Comparison of ENCODE assay signal across 9 cellular contexts in the genomic region with DNA sequence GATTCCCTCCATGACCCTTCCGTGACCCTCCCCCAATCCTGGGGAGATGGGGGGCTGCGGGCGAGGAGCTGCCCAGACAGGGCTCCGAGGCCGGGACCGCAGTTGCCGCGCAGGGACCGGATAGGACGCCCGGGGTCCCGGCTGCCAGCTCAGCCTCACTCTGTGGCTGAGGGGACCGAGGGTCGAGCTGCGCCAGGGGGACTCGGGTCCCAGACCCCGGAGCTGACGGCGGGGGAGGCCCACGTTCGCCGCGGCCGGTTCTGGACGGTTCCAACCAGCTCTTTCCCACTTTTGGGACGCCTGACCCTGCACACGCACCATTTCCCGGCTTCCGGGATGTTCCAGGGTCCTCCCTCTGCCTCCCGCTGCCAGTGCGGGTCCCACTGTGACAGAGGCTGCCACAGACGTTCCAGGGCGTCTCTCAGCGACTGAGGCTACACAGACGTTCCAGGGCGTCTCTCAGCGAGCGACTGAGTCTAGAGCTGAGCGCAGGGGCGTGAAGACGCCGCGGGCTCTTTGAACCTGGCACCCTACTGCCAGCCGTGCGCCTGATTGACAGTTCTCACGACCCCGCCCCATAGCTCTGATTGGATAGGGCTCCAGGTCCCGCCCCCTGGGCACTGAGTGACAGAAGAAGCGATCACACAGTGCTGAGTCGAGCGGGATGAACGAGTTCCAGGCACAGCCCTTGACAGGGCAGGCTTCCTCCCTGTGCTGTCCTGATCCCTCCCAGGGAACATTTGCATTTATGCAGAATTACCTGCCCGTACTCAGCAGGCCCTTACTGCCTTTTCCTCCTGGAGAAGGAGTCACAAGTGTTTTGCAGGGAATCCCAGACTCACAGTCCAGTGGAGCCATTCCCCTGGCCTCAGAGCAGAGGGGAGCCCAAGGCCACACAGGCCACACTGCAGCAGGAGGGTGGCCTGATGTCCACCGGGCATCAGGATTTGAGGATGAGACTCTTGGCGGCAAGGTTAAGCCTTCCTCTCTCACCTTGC. TPM values are rescaled to one million over a fixed set of nuclear protein-coding genes. Genes with fewer than 3 reads are reported as not detected.
DNase-seq lines count a peak whose midpoint lies in the region; ATAC-seq, FAIRE-seq and TF ChIP-seq lines count a peak whose summit lies in the region.
"Had no signal": no experiment of that assay in that cellular context is flagged by ENCODE, and none has a peak within 500 bp of the region (broad histone marks: within the 10 kb centered on the region; RNA-seq: fewer than 3 reads in every experiment).

A gene (minus strand): TSS at position 472 of the 998 bp plus-strand sequence. CDS start 151 bp downstream, at position 321.

- H4K20me1 ChIP-seq in keratinocyte (ENCODE audit: control insufficient read depth, extremely low read depth, insufficient read depth, low read length) = no peaks in the 10 kb centered on the region

- H3K9ac ChIP-seq in keratinocyte (ENCODE audit: control insufficient read depth, extremely low read depth, insufficient read depth, low read length) = peak within 1 kb of the TSS; percentile 88

- peak within 1 kb of the TSS; percentile 79 for H3K27ac ChIP-seq in keratinocyte (ENCODE audit: control insufficient read depth, insufficient read depth, low read length)
- H3K27ac ChIP-seq: A549 had no signal

- H3K79me2 ChIP-seq in keratinocyte (ENCODE audit: control insufficient read depth, insufficient read depth, low read length) = peaks cover 1% of the 10 kb centered on the region

- H3K36me3 ChIP-seq in keratinocyte (ENCODE audit: control insufficient read depth in 2 of 2, extremely low read depth in 1 of 2, insufficient read depth in 2 of 2, low read length in 2 of 2) = no peaks in the 10 kb centered on the region

- ATAC-seq in HG03039 (IDR thresholded peaks at IDR 0.05; ENCODE audit: unreplicated experiment) = peak; percentile 89
- ATAC-seq: A549 had no signal

- H2AFZ ChIP-seq in keratinocyte (ENCODE audit: control insufficient read depth, low read length) = peak within 1 kb of the TSS; percentile 96

- peak within 1 kb of the TSS; percentile 100 for H3K4me2 ChIP-seq in keratinocyte (ENCODE audit: control insufficient read depth, extremely low read depth, insufficient read depth, low read depth, low read length)
- H3K4me2 ChIP-seq: A549 had no signal

- DNase-seq in NK-92 (lab: John Stamatoyannopoulos, UW; ENCODE audit: unreplicated experiment) (peak; percentile 65), NCI-H2171 treated with DMSO at 0.1 percent for 48 hours (lab: John Stamatoyannopoulos, UW) (peak; percentile 77), cerebellar nuclear complex (lab: John Stamatoyannopoulos, UW) (peak; percentile 95 to 96), keratinocyte (ENCODE audit: low read depth, low spot score) (peak; percentile 95)
- DNase-seq in NK-92 treated with Interleukin-12 subunit alpha and Interleukin-12 subunit beta, amount 100 ng/mL, for 24 hours (lab: John Stamatoyannopoulos, UW) = no peak
- peak; percentile 97 for DNase-seq in activated CD4-positive, alpha-beta T cell treated with anti-CD3 and anti-CD28 coated beads for 1 hour
- DNase-seq in stimulated activated CD4-positive, alpha-beta T cell treated with anti-CD3 and anti-CD28 coated beads, Interleukin-12 subunit alpha, Interleukin-12 subunit beta, amount 100 ng/mL, for 4 hours = peak; percentile 97

- peaks cover 18% of the 10 kb centered on the region for H3K4me1 ChIP-seq in keratinocyte (ENCODE audit: control insufficient read depth, extremely low read depth, insufficient read depth, low read length)
- H3K4me1 ChIP-seq: A549 had no signal

- no peaks in the 10 kb centered on the region for H3K27me3 ChIP-seq in keratinocyte (ENCODE audit: control insufficient read depth, extremely low read depth, insufficient read depth, low read length)

- H3K9me1 ChIP-seq in keratinocyte (ENCODE audit: control insufficient read depth, extremely low read depth, insufficient read depth, low read length) = no peaks in the 10 kb centered on the region

- dilution Hi-C loops in keratinocyte (cut with MboI; ENCODE audit: extremely low pct_ligation_motif_present, low sequenced_read_pairs) = no loop called here

- FAIRE-seq in keratinocyte (lab: Jason Lieb, UNC) = peak; percentile 92
- FAIRE-seq: A549 had no signal

- H3K4me3 ChIP-seq in keratinocyte (ENCODE audit: control insufficient read depth in 2 of 3, extremely low read depth in 1 of 3, insufficient read depth in 2 of 3, low read depth in 1 of 3, low read length in 3 of 3) = peak within 1 kb of the TSS; percentile 66 to 85 (median 77)
- H3K4me3 ChIP-seq: A549 had no signal

- TF ChIP-seq CTCF in keratinocyte (optimal IDR thresholded peaks at IDR 0.05 in 1 of 3, IDR thresholded peaks at IDR 0.05 in 1 of 3, conservative IDR thresholded peaks at IDR 0.05 in 1 of 3; ENCODE audit: extremely low read depth in 1 of 3, insufficient read depth in 2 of 3, low read length in 3 of 3) = no peak

- H3K9me3 ChIP-seq in keratinocyte (ENCODE audit: control insufficient read depth, low read depth, low read length) = no peaks in the 10 kb centered on the region
- H3K9me3 ChIP-seq: A549 had no signal

RNA-seq across cellular contexts. Expression of the gene that starts here (rescaled TPM):
- polyA plus RNA-seq in keratinocyte = 3.2 to 4.7 TPM (median 3.8 TPM) in 3 replicates
- 7.0 TPM for polyA plus RNA-seq in keratinocyte (2011; ENCODE audit: low read depth)
- 2.7 and 4.8 TPM in 2 replicates for polyA plus RNA-seq in keratinocyte (2011; cell fraction: cytosol; rRNA removed)
- polyA plus RNA-seq in keratinocyte (2011; cell fraction: nucleus; rRNA removed) = 5.1 and 5.8 TPM in 2 replicates
- polyA plus RNA-seq in keratinocyte (2012; ENCODE audit: low replicate concordance) = 4.1 and 4.2 TPM in 2 replicates
- polyA minus RNA-seq in keratinocyte = 1.1 to 5.8 TPM (median 4.4 TPM) in 3 replicates
- polyA minus RNA-seq in keratinocyte (2011; cell fraction: cytosol; rRNA and poly(A)+ RNA removed) = 5.2 TPM
- polyA minus RNA-seq in keratinocyte (2011; cell fraction: nucleus; rRNA and poly(A)+ RNA removed) = 3.6 TPM in 2 replicates
- polyA plus RNA-seq: A549 had no signal
